ENCODE assay signal across 11 cellular contexts in the genomic region with DNA sequence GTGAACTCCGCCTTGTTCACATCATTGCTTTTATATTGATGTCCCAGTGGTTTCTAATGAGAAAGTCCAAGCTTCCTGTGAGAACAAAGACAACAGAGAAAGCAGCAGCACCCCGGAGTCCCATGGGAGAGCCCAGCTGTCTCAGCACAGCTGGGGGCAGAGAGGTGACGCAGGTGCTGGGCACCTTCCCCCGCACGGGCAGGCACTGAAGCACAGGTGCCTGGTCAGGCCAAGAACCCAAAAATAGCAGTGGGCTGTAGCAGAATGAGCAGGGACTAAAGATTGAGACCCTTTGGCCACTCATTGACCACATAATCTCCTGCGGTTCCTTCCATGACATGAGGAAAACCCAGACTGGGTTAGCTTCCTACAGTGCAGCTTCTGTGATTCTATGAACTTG. TPM values are rescaled to one million over a fixed set of nuclear protein-coding genes. Genes with fewer than 3 reads are reported as not detected.
A peak's percentile ranks its signal among the peaks of the same experiment; 100 is the strongest.
DNase-seq lines count a peak whose midpoint lies in the region; ATAC-seq and TF ChIP-seq lines count a peak whose summit lies in the region.
"Had no signal": no experiment of that assay in that cellular context is flagged by ENCODE, and none has a peak within 500 bp of the region (broad histone marks: within the 10 kb centered on the region; RNA-seq: fewer than 3 reads in every experiment).

No MANE protein-coding gene starts in this region.

- intact Hi-C loops in Calu3 (cut with micrococcal nuclease; ENCODE audit: unreplicated experiment), result no loop called here
- intact Hi-C loops in mucosa of descending colon (cut with DNase I, micrococcal nuclease), result no loop called here

- H3K36me3 ChIP-seq in mucosa of descending colon (ENCODE audit: low read depth), result no peaks in the 10 kb centered on the region

- CTCF ChIA-PET in Calu3 (lab: Charles Lee), result no interaction called here

- DNase-seq in nephron progenitor cell, result no peak
- no peak for DNase-seq in HCEC 1CT
- DNase-seq in effector CD8-positive, alpha-beta T cell (lab: John Stamatoyannopoulos, UW), result no peak
- no peak for DNase-seq in Calu3
- no peak for DNase-seq in mucosa of descending colon
- DNase-seq: left ventricle myocardium superior, NCI-H2081 treated with DMSO at 0.1 percent for 48 hours had no signal

- H3K27me3 Mint-ChIP-seq in nephron progenitor cell (ENCODE audit: low read depth, poor library complexity) (peaks cover 4% of the 10 kb centered on the region), Calu3 (ENCODE audit: unreplicated experiment) (no peaks in the 10 kb centered on the region)

- H3K36me3 Mint-ChIP-seq in nephron progenitor cell (ENCODE audit: low read depth) (peaks cover 63% of the 10 kb centered on the region), Calu3 (ENCODE audit: insufficient read depth, unreplicated experiment) (peaks cover 16% of the 10 kb centered on the region)

- H3K9me3 Mint-ChIP-seq in nephron progenitor cell (peaks cover 35% of the 10 kb centered on the region), Calu3 (ENCODE audit: low read depth, unreplicated experiment) (peaks cover 13% of the 10 kb centered on the region)

- ATAC-seq in GM18909 (IDR thresholded peaks at IDR 0.05; ENCODE audit: poor library complexity, unreplicated experiment), result peak; percentile 99
- peak; percentile 95 for ATAC-seq in HG02610 (IDR thresholded peaks at IDR 0.05; ENCODE audit: unreplicated experiment)
- ATAC-seq in HG03460 (IDR thresholded peaks at IDR 0.05; ENCODE audit: unreplicated experiment), result peak; percentile 93
- no peak for ATAC-seq in mucosa of descending colon
- ATAC-seq: left ventricle myocardium superior had no signal

- no peak overlapping the region for H3K4me3 ChIP-seq in mucosa of descending colon
- H3K4me3 ChIP-seq: SK-N-MC had no signal

- H3K4me1 Mint-ChIP-seq in nephron progenitor cell (peaks cover 12% of the 10 kb centered on the region), Calu3 (ENCODE audit: low read depth, unreplicated experiment) (peaks cover 22% of the 10 kb centered on the region)

- H3K4me1 ChIP-seq in mucosa of descending colon (ENCODE audit: low read depth), result no peaks in the 10 kb centered on the region

- TF ChIP-seq CTCF in nephron progenitor cell (IDR thresholded peaks at IDR 0.05), result no peak
- no peak for TF ChIP-seq CTCF in Calu3 (IDR thresholded peaks at IDR 0.05; ENCODE audit: unreplicated experiment)
- no peak for TF ChIP-seq CTCF in mucosa of descending colon (IDR thresholded peaks at IDR 0.05)

- peaks cover 7% of the 10 kb centered on the region for H3K9me3 ChIP-seq in mucosa of descending colon

- no TSS peak for BruUV-seq in Calu3 (replicated peaks; lab: Mats Ljungman, UMichigan)

- no peak overlapping the region for H3K4me3 Mint-ChIP-seq in nephron progenitor cell
- no peak overlapping the region for H3K4me3 Mint-ChIP-seq in Calu3 (ENCODE audit: low read depth, unreplicated experiment)

- H3K27ac Mint-ChIP-seq in nephron progenitor cell (peak overlapping the region; percentile 71), Calu3 (ENCODE audit: unreplicated experiment) (no peak overlapping the region)

RNA-seq across cellular contexts. Expression of a gene that starts 18.8 kb away (rescaled TPM):
- total RNA-seq in Calu3 (2022) (15.6 and 15.9 TPM in 2 replicates), mucosa of descending colon (10 to 100 TPM; 12.7 to 16.2 (median 14.3) TPM)

RNA-seq across cellular contexts. Expression of a gene that starts 19.2 kb away (rescaled TPM):
- total RNA-seq in Calu3 (2022) (90.7 and 91.2 TPM in 2 replicates), mucosa of descending colon (10 to 100 TPM; 50.3 to 54.3 (median 52.5) TPM)
